Comparison of ENCODE assay signal across 23 cellular contexts in genomic region chrX:129478516-129478915, GRCh38. TPM values are rescaled to one million over a fixed set of nuclear protein-coding genes. Genes with fewer than 3 reads are reported as not detected.
A peak's percentile ranks its signal among the peaks of the same experiment; 100 is the strongest.
DNase-seq lines count a peak whose midpoint lies in the region; ATAC-seq and TF ChIP-seq lines count a peak whose summit lies in the region.
"Had no signal": no experiment of that assay in that cellular context is flagged by ENCODE, and none has a peak within 500 bp of the region (broad histone marks: within the 10 kb centered on the region; RNA-seq: fewer than 3 reads in every experiment).

No MANE protein-coding gene starts in this region.

- no peak overlapping the region for H3K27ac ChIP-seq in SJSA1
- H3K27ac ChIP-seq in fibroblast of lung (ENCODE audit: insufficient read depth, low read length) = no peak overlapping the region
- peak overlapping the region in 3 of 4 donors; percentile 51 to 61 (median 58) for H3K27ac ChIP-seq in sigmoid colon
- no peak overlapping the region for H3K27ac ChIP-seq in mammary epithelial cell (ENCODE audit: insufficient read depth, low read depth, low read length)
- H3K27ac ChIP-seq: adrenal gland, dorsolateral prefrontal cortex, RWPE1, skin epidermis had no signal

- dilution Hi-C loops in mammary epithelial cell (cut with HindIII; ENCODE audit: low sequenced_read_pairs) = no loop called here

- ATAC-seq in HG03139 (IDR thresholded peaks at IDR 0.05; ENCODE audit: unreplicated experiment) = no peak
- ATAC-seq: activated CD8-positive, alpha-beta T cell treated with anti-CD3 and anti-CD28 coated beads for 36 hours; stimulated activated naive CD8-positive, alpha-beta T cell treated with anti-CD3 and anti-CD28 coated beads, Interleukin-15, Interleukin-2, amounts not matched to agents 100 U/mL and 50 U/mL, for 24 hours had no signal

- 51 to 78% methylated on average over 4 of the region's 4 CpGs for WGBS in sigmoid colon, 2 donors
- 47% methylated on average over 4 of the region's 4 CpGs for WGBS in mammary epithelial cell (ENCODE audit: low coverage, missing lambda C conversion rate)

- H3K4me1 ChIP-seq in SJSA1 (replicated peaks) (peaks cover 9% of the 10 kb centered on the region), fibroblast of lung (ENCODE audit: control insufficient read depth, extremely low read depth, insufficient read depth, low read length) (peaks cover 5% of the 10 kb centered on the region), sigmoid colon (peaks cover 0 to 11% (median 0%) of the 10 kb centered on the region in 4 donors), mammary epithelial cell (ENCODE audit: insufficient read depth, low read length) (peaks cover 4% of the 10 kb centered on the region)

- intact Hi-C loops in sigmoid colon (cut with DNase I) = no loop called here
- intact Hi-C loops in mammary epithelial cell (cut with micrococcal nuclease) = no loop called here

- BruUV-seq in mammary epithelial cell (replicated peaks; lab: Mats Ljungman, UMichigan) = no TSS peak

- H3K4me2 ChIP-seq in fibroblast of lung (ENCODE audit: extremely low read depth, insufficient read depth, low read length) = peak overlapping the region; percentile 25
- no peak overlapping the region for H3K4me2 ChIP-seq in mammary epithelial cell (ENCODE audit: insufficient read depth, low read depth, low read length)

- no peaks in the 10 kb centered on the region for H4K20me1 ChIP-seq in fibroblast of lung (ENCODE audit: control insufficient read depth, extremely low read depth, insufficient read depth, low read length)
- H4K20me1 ChIP-seq in mammary epithelial cell (ENCODE audit: insufficient read depth, low read length) = no peaks in the 10 kb centered on the region

- no peak overlapping the region for H3K9ac ChIP-seq in fibroblast of lung (ENCODE audit: insufficient read depth, low read length)
- no peak overlapping the region for H3K9ac ChIP-seq in mammary epithelial cell (ENCODE audit: insufficient read depth, low read length)

- H2AFZ ChIP-seq in fibroblast of lung (ENCODE audit: low read length) = no peak overlapping the region
- H2AFZ ChIP-seq in mammary epithelial cell (ENCODE audit: low read depth, low read length) = no peak overlapping the region

- peak; percentile 70 for DNase-seq in H4 (ENCODE audit: low spot score)
- DNase-seq in SJSA1 (ENCODE audit: low read depth in 1 of 2, low spot score in 2 of 2) = peak; percentile 36 to 42
- DNase-seq in fibroblast of lung (ENCODE audit: low read depth in 2 of 2) = peak; percentile 75 to 81
- peak; percentile 66 for DNase-seq in sigmoid colon
- no peak for DNase-seq in activated CD4-positive, alpha-beta T cell treated with anti-CD3 and anti-CD28 coated beads, Interleukin-2, amount 50 U/mL, for 48 hours
- no peak for DNase-seq in mammary epithelial cell
- DNase-seq: activated CD4-positive, CD25-positive, alpha-beta regulatory T cell; activated CD8-positive, alpha-beta T cell treated with anti-CD3 and anti-CD28 coated beads for 36 hours; activated gamma-delta T cell; activated T-cell treated with anti-CD3 and anti-CD28 coated beads for 4 hours; AML-193; caudate nucleus; DND-41; dorsolateral prefrontal cortex; kidney; NCI-H1417; NCI-H524; stimulated activated naive CD8-positive, alpha-beta T cell treated with anti-CD3 and anti-CD28 coated beads, Interleukin-15, Interleukin-2, amounts not matched to agents 100 U/mL and 50 U/mL, for 24 hours had no signal

- no peaks in the 10 kb centered on the region for H3K27me3 ChIP-seq in SJSA1 (replicated peaks)
- H3K27me3 ChIP-seq in fibroblast of lung (ENCODE audit: control insufficient read depth, insufficient read depth, low read length) = no peaks in the 10 kb centered on the region
- H3K27me3 ChIP-seq in sigmoid colon = no peaks in the 10 kb centered on the region
- no peaks in the 10 kb centered on the region for H3K27me3 ChIP-seq in mammary epithelial cell (ENCODE audit: insufficient read depth, low read length)
- H3K27me3 ChIP-seq: adrenal gland had no signal

- H3K4me3 ChIP-seq in SJSA1 = no peak overlapping the region
- H3K4me3 ChIP-seq in fibroblast of lung (replicated peaks in 1 of 4; ENCODE audit: control extremely low read depth in 1 of 4, insufficient read depth in 1 of 4, low read depth in 3 of 4, low read length in 4 of 4) = no peak overlapping the region
- no peak overlapping the region for H3K4me3 ChIP-seq in sigmoid colon
- H3K4me3 ChIP-seq in mammary epithelial cell (replicated peaks in 1 of 3; ENCODE audit: insufficient read depth in 1 of 3, low read depth in 2 of 3, low read length in 3 of 3) = no peak overlapping the region
- H3K4me3 ChIP-seq: adrenal gland, dorsolateral prefrontal cortex, lung, skin epidermis had no signal

- TF ChIP-seq CTCF in fibroblast of lung (conservative IDR thresholded peaks at IDR 0.05 in 1 of 2, IDR thresholded peaks at IDR 0.05 in 1 of 2; ENCODE audit: low read depth in 1 of 2, low read length in 2 of 2) (no peak), sigmoid colon (IDR thresholded peaks at IDR 0.05) (no peak), mammary epithelial cell (conservative IDR thresholded peaks at IDR 0.05 in 1 of 2, IDR thresholded peaks at IDR 0.05 in 1 of 2; ENCODE audit: extremely low read depth in 1 of 2, insufficient read depth in 1 of 2, low read depth in 1 of 2, low read length in 2 of 2) (no peak)

- H3K36me3 ChIP-seq in SJSA1 (peaks cover 11% of the 10 kb centered on the region), fibroblast of lung (ENCODE audit: control insufficient read depth, insufficient read depth, low read length) (no peaks in the 10 kb centered on the region), sigmoid colon (peaks cover 0 to 3% (median 0%) of the 10 kb centered on the region in 4 donors), mammary epithelial cell (ENCODE audit: insufficient read depth, low read length) (peaks cover 2% of the 10 kb centered on the region)
- H3K36me3 ChIP-seq: adrenal gland had no signal

- no peaks in the 10 kb centered on the region for H3K79me2 ChIP-seq in fibroblast of lung (ENCODE audit: control insufficient read depth, insufficient read depth, low read length)
- H3K79me2 ChIP-seq in mammary epithelial cell (ENCODE audit: insufficient read depth, low read length) = no peaks in the 10 kb centered on the region

- no peaks in the 10 kb centered on the region for H3K9me3 ChIP-seq in SJSA1 (replicated peaks)
- no peaks in the 10 kb centered on the region for H3K9me3 ChIP-seq in fibroblast of lung (ENCODE audit: control insufficient read depth, insufficient read depth, low read depth, low read length)
- H3K9me3 ChIP-seq in sigmoid colon = no peaks in the 10 kb centered on the region
- no peaks in the 10 kb centered on the region for H3K9me3 ChIP-seq in mammary epithelial cell (replicated peaks; ENCODE audit: insufficient read depth, low read length)
- H3K9me3 ChIP-seq: adrenal gland had no signal

- TF ChIP-seq EP300 in sigmoid colon (IDR thresholded peaks at IDR 0.05) = no peak

- CTCF ChIA-PET in mammary epithelial cell (lab: Charles Lee; ENCODE audit: low non-redundant PET) = no interaction called here

- in situ Hi-C loops in mammary epithelial cell (cut with MboI; ENCODE audit: low sequenced_read_pairs in 2 of 2) = no loop called here

- no peak for TF ChIP-seq POLR2A in sigmoid colon (IDR thresholded peaks at IDR 0.05)

RNA-seq across cellular contexts. Expression of gene SMARCA1, which starts 44.8 kb away (rescaled TPM):
- 40.3 and 48.5 TPM in 2 replicates for total RNA-seq in H4 (2014; rRNA removed; shearing (Covaris generic))
- 58.4 and 60.1 TPM in 2 replicates for total RNA-seq in SJSA1 (2014; rRNA removed; shearing (Covaris generic))
- total RNA-seq in fibroblast of lung (47.5 and 53.3 TPM in 2 replicates), sigmoid colon (10 to 100 TPM; 40.7 to 70.3 (median 44.8) TPM), mammary epithelial cell (10 to 100 TPM; 28.8 to 32.4 TPM)
- polyA plus RNA-seq in fibroblast of lung (38.3 and 74.5 TPM in 2 replicates), sigmoid colon (1 to 10 TPM; 1.2 to 6.6 (median 4.8) TPM), mammary epithelial cell (13.0 TPM)
- 33.7 and 61.0 TPM in 2 replicates for polyA plus RNA-seq in fibroblast of lung (2012)
- polyA minus RNA-seq in fibroblast of lung (ENCODE audit: low replicate concordance) (1.8 and 8.1 TPM in 2 replicates), mammary epithelial cell (21.6 TPM)

Comparison
In these comparisons a context has a peak if more than half of its experiments do, and no peak if none do; other contexts are left out.
1. DNase-seq: peak in H4 (single experiment), SJSA1 (2 of 2), fibroblast of lung (2 of 2) and sigmoid colon (single experiment); none in activated CD4-positive, alpha-beta T cell treated with anti-CD3 and anti-CD28 coated beads, Interleukin-2, amount 50 U/mL, for 48 hours (0 of 2) and mammary epithelial cell (single experiment).
2. H3K27ac ChIP-seq: peak in sigmoid colon (3 of 4); none in SJSA1 (single experiment), fibroblast of lung (single experiment) and mammary epithelial cell (single experiment).